In genomic region chr4:139142097-139142496, GRCh38 we compare ENCODE assay signal across 13 cellular contexts.
A peak's percentile ranks its signal among the peaks of the same experiment; 100 is the strongest.
DNase-seq lines count a peak whose midpoint lies in the region; ATAC-seq lines count a peak whose summit lies in the region.
"Had no signal": no experiment of that assay in that cellular context is flagged by ENCODE, and none has a peak within 500 bp of the region (broad histone marks: within the 10 kb centered on the region; RNA-seq: fewer than 3 reads in every experiment).

No MANE protein-coding gene starts in this region.

- ATAC-seq in GM18861 (IDR thresholded peaks at IDR 0.05; ENCODE audit: unreplicated experiment) = peak; percentile 88
- ATAC-seq in GM21619 (IDR thresholded peaks at IDR 0.05; ENCODE audit: unreplicated experiment) = peak; percentile 76
- peak; percentile 86 for ATAC-seq in HG03432 (IDR thresholded peaks at IDR 0.05; ENCODE audit: unreplicated experiment)
- no peak for ATAC-seq in GM18517 (IDR thresholded peaks at IDR 0.05; ENCODE audit: unreplicated experiment)
- ATAC-seq: Panc1 had no signal

- peak; percentile 29 for DNase-seq in left kidney (ENCODE audit: low read depth, low spot score)
- DNase-seq in NCI-H2196 (lab: John Stamatoyannopoulos, UW; ENCODE audit: unreplicated experiment) = no peak
- no peak for DNase-seq in SKM-1 (lab: John Stamatoyannopoulos, UW; ENCODE audit: unreplicated experiment)
- no peak for DNase-seq in pons (ENCODE audit: low spot score)
- DNase-seq: anterior cingulate cortex; CD4-positive, CD25-positive, alpha-beta regulatory T cell; foreskin melanocyte; NCI-H2029 had no signal
